1 cellular context compared by ENCODE assay signal in genomic region chr16:28901862-28902261, GRCh38.
TF ChIP-seq lines count a peak whose summit lies in the region.

No MANE protein-coding gene starts in this region.

TF ChIP-seq in H1, 55 proteins besides CTCF, POLR2A, EP300 and RAD21:
- TF ChIP-seq CHD2 (IDR thresholded peaks at IDR 0.05; ENCODE audit: low read length): no peak
- no peak for TF ChIP-seq PHF8 (conservative IDR thresholded peaks at IDR 0.05; ENCODE audit: low read depth, low read length)
- no peak for TF ChIP-seq CREB1 (IDR thresholded peaks at IDR 0.05)
- no peak for TF ChIP-seq CBX8 (IDR thresholded peaks at IDR 0.05; ENCODE audit: borderline replicate concordance, low read depth, low read length)
- no peak for TF ChIP-seq FOSL1 (IDR thresholded peaks at IDR 0.05; ENCODE audit: insufficient read depth, low read depth, low read length)
- no peak for TF ChIP-seq CBX5 (IDR thresholded peaks at IDR 0.05; ENCODE audit: low read depth, low read length)
- no peak for TF ChIP-seq MAFK (IDR thresholded peaks at IDR 0.05; ENCODE audit: low read depth, low read length)
- TF ChIP-seq YY1 (IDR thresholded peaks at IDR 0.05; ENCODE audit: low read depth, low read length): no peak
- TF ChIP-seq SP1 (IDR thresholded peaks at IDR 0.05; ENCODE audit: low read depth, low read length): no peak
- TF ChIP-seq BACH1 (IDR thresholded peaks at IDR 0.05; ENCODE audit: low read length): no peak
- TF ChIP-seq ATF2 (IDR thresholded peaks at IDR 0.05; ENCODE audit: low read length): no peak
- no peak for TF ChIP-seq POU5F1 (IDR thresholded peaks at IDR 0.05; ENCODE audit: low read depth, low read length)
- no peak for TF ChIP-seq NRF1 (IDR thresholded peaks at IDR 0.05; ENCODE audit: low read depth, low read length)
